Comparison of ENCODE assay signal across 25 cellular contexts in genomic region chr7:43240565-43240964, GRCh38.
"Had no signal": no experiment of that assay in that cellular context is flagged by ENCODE, and none has a peak within 500 bp of the region (broad histone marks: within the 10 kb centered on the region; RNA-seq: fewer than 3 reads in every experiment).

No MANE protein-coding gene starts in this region.

- H3K9me3 ChIP-seq: gastrocnemius medialis, heart left ventricle, left lung, ovary, right atrium auricular region, stomach, thyroid gland had no signal

- H3K79me2 ChIP-seq: hepatocyte had no signal

- H3K4me1 Mint-ChIP-seq: naive thymus-derived CD8-positive, alpha-beta T cell had no signal

- DNase-seq: cerebellar nuclear complex; dorsolateral prefrontal cortex; effector CD4-positive, alpha-beta T cell; foreskin fibroblast; heart left ventricle; kidney; left cardiac atrium; left lung; naive thymus-derived CD8-positive, alpha-beta T cell; occipital lobe; ovary; posterior cingulate gyrus; stimulated activated CD4-positive, alpha-beta T cell treated with anti-CD3 and anti-CD28 coated beads, Interleukin-12 subunit alpha, Interleukin-12 subunit beta, amount 100 ng/mL, for 4 hours; stimulated activated CD4-positive, alpha-beta T cell treated with anti-CD3 and anti-CD28 coated beads, Interleukin-1b, Interleukin-23, amount 100 ng/mL, for 48 hours; stimulated activated CD4-positive, alpha-beta T cell treated with anti-CD3 and anti-CD28 coated beads, Interleukin-4, amount 100 ng/mL, for 1 hour; stimulated activated CD8-positive, alpha-beta memory T cell treated with anti-CD3 and anti-CD28 coated beads, Interleukin-4, amount 100 ng/mL, for 48 hours; stimulated activated naive CD4-positive, alpha-beta T cell treated with Interleukin-2 at 50 U/mL for 16 hours; stomach; thyroid gland; trophoblast cell had no signal

- H3K36me3 Mint-ChIP-seq: naive thymus-derived CD8-positive, alpha-beta T cell had no signal

- FAIRE-seq: kidney had no signal

- H2AFZ ChIP-seq: hepatocyte had no signal

- H3K4me3 ChIP-seq: dorsolateral prefrontal cortex, gastrocnemius medialis, heart left ventricle, hepatocyte, left lung, ovary, right atrium auricular region, smooth muscle cell, stomach, thyroid gland had no signal

- H3K27me3 ChIP-seq: dorsolateral prefrontal cortex, gastrocnemius medialis, hepatocyte, ovary, right atrium auricular region, stomach, thyroid gland had no signal

- H3K4me2 ChIP-seq: hepatocyte, smooth muscle cell had no signal

- H3K27ac ChIP-seq: gastrocnemius medialis, heart left ventricle, hepatocyte, left lung, ovary, right atrium auricular region, stomach, thyroid gland had no signal

- H3K4me1 ChIP-seq: gastrocnemius medialis, heart left ventricle, left lung, right atrium auricular region, stomach, thyroid gland had no signal

- H3K9me3 Mint-ChIP-seq: naive thymus-derived CD8-positive, alpha-beta T cell had no signal

- H3K36me3 ChIP-seq: gastrocnemius medialis, heart left ventricle, left lung, ovary, right atrium auricular region, stomach, thyroid gland had no signal

- H3K27ac Mint-ChIP-seq: naive thymus-derived CD8-positive, alpha-beta T cell had no signal

- H3K4me3 Mint-ChIP-seq: naive thymus-derived CD8-positive, alpha-beta T cell had no signal

- ATAC-seq: heart left ventricle; left cardiac atrium; left lung; naive thymus-derived CD8-positive, alpha-beta T cell; sciatic nerve had no signal
